18 cellular contexts compared by ENCODE assay signal in the genomic region with DNA sequence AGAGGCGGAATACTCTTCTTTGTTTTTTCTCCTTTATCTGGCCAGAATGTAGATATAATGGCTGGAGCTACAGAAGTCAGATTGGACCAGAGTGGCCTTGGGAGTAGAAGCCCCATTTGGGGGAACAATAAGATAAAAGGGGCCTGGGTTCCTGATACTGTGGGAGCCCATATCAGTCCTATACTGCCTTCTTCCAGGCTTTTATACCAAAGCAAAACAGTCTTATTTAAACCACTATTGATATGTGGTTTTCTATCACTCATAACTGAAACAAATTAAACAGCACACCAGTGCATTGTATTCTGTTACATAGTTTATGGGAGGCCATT. TPM values are rescaled to one million over a fixed set of nuclear protein-coding genes. Genes with fewer than 3 reads are reported as not detected.
A peak's percentile ranks its signal among the peaks of the same experiment; 100 is the strongest.
DNase-seq lines count a peak whose midpoint lies in the region; ATAC-seq and TF ChIP-seq lines count a peak whose summit lies in the region.
"Had no signal": no experiment of that assay in that cellular context is flagged by ENCODE, and none has a peak within 500 bp of the region (broad histone marks: within the 10 kb centered on the region; RNA-seq: fewer than 3 reads in every experiment).

No MANE protein-coding gene starts in this region.

- peak overlapping the region; percentile 62 to 70 for H3K27ac ChIP-seq in right atrium auricular region
- no peak overlapping the region for H3K27ac ChIP-seq in right cardiac atrium (ENCODE audit: low read length)
- peak overlapping the region; percentile 75 to 83 (median 79) for H3K27ac ChIP-seq in esophagus muscularis mucosa (replicated peaks in 1 of 4)
- peak overlapping the region; percentile 52 for H3K27ac ChIP-seq in rectal smooth muscle tissue (ENCODE audit: low read depth, low read length)

- intact Hi-C loops in right cardiac atrium (cut with DNase I) (no loop called here), esophagus muscularis mucosa (cut with DNase I) (no loop called here)

- H3K27me3 ChIP-seq in right atrium auricular region (no peaks in the 10 kb centered on the region), right cardiac atrium (ENCODE audit: control insufficient read depth, insufficient read depth) (no peaks in the 10 kb centered on the region), esophagus muscularis mucosa (no peaks in the 10 kb centered on the region), rectal smooth muscle tissue (ENCODE audit: control insufficient read depth, insufficient read depth, low read length) (no peaks in the 10 kb centered on the region)

- DNase-seq in right atrium auricular region (ENCODE audit: low spot score) (no peak), right cardiac atrium (no peak), esophagus muscularis mucosa (ENCODE audit: extremely low spot score) (no peak), dedifferentiated amniotic fluid mesenchymal stem cell (ENCODE audit: extremely low spot score) (no peak), occipital lobe (lab: John Stamatoyannopoulos, UW) (no peak)
- DNase-seq: activated gamma-delta T cell, KG1, NCI-H187, NCI-H774 had no signal

- H3K36me3 ChIP-seq in right atrium auricular region, result no peaks in the 10 kb centered on the region
- H3K36me3 ChIP-seq in esophagus muscularis mucosa, result no peaks in the 10 kb centered on the region
- no peaks in the 10 kb centered on the region for H3K36me3 ChIP-seq in rectal smooth muscle tissue (ENCODE audit: control insufficient read depth, insufficient read depth, low read length)

- ATAC-seq in right cardiac atrium (no peak), GM19455 (IDR thresholded peaks at IDR 0.05; ENCODE audit: unreplicated experiment) (no peak), GM21367 (IDR thresholded peaks at IDR 0.05; ENCODE audit: unreplicated experiment) (no peak)

- TF ChIP-seq CTCF in right atrium auricular region (IDR thresholded peaks at IDR 0.05) (no peak), esophagus muscularis mucosa (IDR thresholded peaks at IDR 0.05) (no peak)

- H3K4me3 ChIP-seq in right atrium auricular region (no peak overlapping the region), right cardiac atrium (ENCODE audit: low read length) (no peak overlapping the region), esophagus muscularis mucosa (peak overlapping the region in 1 of 4 donors; percentile 4), rectal smooth muscle tissue (ENCODE audit: low read length) (no peak overlapping the region)

- H3K4me1 ChIP-seq in right atrium auricular region (peaks cover 0 to 32% of the 10 kb centered on the region in 2 donors), right cardiac atrium (ENCODE audit: control insufficient read depth, insufficient read depth, low read length) (peaks cover 10% of the 10 kb centered on the region), esophagus muscularis mucosa (peaks cover 22 to 40% (median 32%) of the 10 kb centered on the region in 4 donors), rectal smooth muscle tissue (ENCODE audit: control insufficient read depth, insufficient read depth, low read length) (no peaks in the 10 kb centered on the region)

- H3K9me3 ChIP-seq in right atrium auricular region (no peaks in the 10 kb centered on the region), right cardiac atrium (ENCODE audit: control insufficient read depth, low read length) (no peaks in the 10 kb centered on the region), esophagus muscularis mucosa (no peaks in the 10 kb centered on the region)

- TF ChIP-seq EP300 in esophagus muscularis mucosa (IDR thresholded peaks at IDR 0.05), result no peak

- H3K9ac ChIP-seq in rectal smooth muscle tissue (ENCODE audit: low read length), result no peak overlapping the region

- WGBS in right cardiac atrium, result 73% methylated on average over 1 of the region's 1 CpG
- 96% methylated on average over 1 of the region's 1 CpG for WGBS in esophagus muscularis mucosa

- no peak for TF ChIP-seq POLR2A in esophagus muscularis mucosa (IDR thresholded peaks at IDR 0.05; ENCODE audit: low read depth)

RNA-seq across cellular contexts. Expression of gene SPAAR, which starts 14.3 kb away (rescaled TPM):
- total RNA-seq in right atrium auricular region (1 to 10 TPM; 3.8 to 6.3 TPM), right cardiac atrium (1 to 10 TPM; 3.7 to 8.0 (median 5.8) TPM), esophagus muscularis mucosa (1 to 10 TPM; 2.1 to 5.7 (median 2.8) TPM), occipital lobe (0.31 TPM)
- polyA plus RNA-seq in right cardiac atrium, result 8.7 TPM
- total RNA-seq: progenitor cell of endocrine pancreas had no signal

RNA-seq across cellular contexts. Expression of gene HRCT1, which starts 17.6 kb away (rescaled TPM):
- total RNA-seq in right atrium auricular region (10 to 100 TPM in 1 of 2 donors, 1 to 10 TPM in 1; 4.9 to 12.5 TPM), right cardiac atrium (1 to 10 TPM; 2.0 to 5.9 (median 5.1) TPM), esophagus muscularis mucosa (10 to 100 TPM in 2 of 4 donors, 1 to 10 TPM in 2; 3.7 to 53.0 (median 15.6) TPM), occipital lobe (not detected)
- polyA plus RNA-seq in right cardiac atrium, result 3.3 TPM
- total RNA-seq: A673, progenitor cell of endocrine pancreas, temporal lobe had no signal

RNA-seq across cellular contexts. Expression of gene OR2S2, which starts 34.4 kb away (rescaled TPM):
- total RNA-seq in right atrium auricular region (not detected), right cardiac atrium (not detected), esophagus muscularis mucosa (not detected), occipital lobe (not detected)
- not detected for polyA plus RNA-seq in right cardiac atrium
- total RNA-seq: A673, esophagus mucosa, mesenteric fat pad, progenitor cell of endocrine pancreas, Right ventricle myocardium inferior, temporal lobe had no signal

RNA-seq across cellular contexts. Expression of gene OR13J1, which starts 53.4 kb away (rescaled TPM):
- total RNA-seq in right atrium auricular region (not detected), right cardiac atrium (not detected), esophagus muscularis mucosa (not detected), occipital lobe (not detected)
- not detected for polyA plus RNA-seq in right cardiac atrium
- total RNA-seq: A673, esophagus mucosa, mesenteric fat pad, progenitor cell of endocrine pancreas, Right ventricle myocardium inferior, temporal lobe had no signal
